ENCODE assay signal across 22 cellular contexts in genomic region chr17:77101521-77102410, GRCh38. TPM values are rescaled to one million over a fixed set of nuclear protein-coding genes. Genes with fewer than 3 reads are reported as not detected.
DNase-seq lines count a peak whose midpoint lies in the region; ATAC-seq and TF ChIP-seq lines count a peak whose summit lies in the region.
"Had no signal": no experiment of that assay in that cellular context is flagged by ENCODE, and none has a peak within 500 bp of the region (broad histone marks: within the 10 kb centered on the region; RNA-seq: fewer than 3 reads in every experiment).

No MANE protein-coding gene starts in this region.

- intact Hi-C loops in breast epithelium (cut with DNase I; ENCODE audit: low total_unique reads): no loop called here

- DNase-seq in NCI-H526 (lab: John Stamatoyannopoulos, UW): peak; percentile 95
- DNase-seq in epithelial cell of proximal tubule (ENCODE audit: low read depth): peak; percentile 52
- no peak for DNase-seq in ecto neural progenitor cell (ENCODE audit: low spot score)
- no peak for DNase-seq in breast epithelium (ENCODE audit: low spot score in 2 of 2)
- DNase-seq in brain microvascular endothelial cell: no peak
- DNase-seq: activated CD4-positive, alpha-beta T cell treated with anti-CD3 and anti-CD28 coated beads, Interleukin-2, amount 10 ng/mL, durations not matched to agents 7 days and 5 days; activated naive CD8-positive, alpha-beta T cell treated with anti-CD3 and anti-CD28 coated beads, Interleukin-2, amount 10 ng/mL, durations not matched to agents 7 days and 5 days; activated T-cell treated with anti-CD3 and anti-CD28 coated beads, Interleukin-2, amount 50 U/mL, for 1 hour; effector CD8-positive, alpha-beta T cell; hypothalamus; mucosa of descending colon; NCI-H2081; NCI-H748 treated with DMSO at 0.1 percent for 48 hours; pancreas; RPMI8226; small intestine; upper lobe of right lung had no signal

- H3K4me3 ChIP-seq in BLaER1: no peak overlapping the region
- no peak overlapping the region for H3K4me3 ChIP-seq in epithelial cell of proximal tubule (ENCODE audit: low read depth, low read length)
- H3K4me3 ChIP-seq in breast epithelium: no peak overlapping the region
- no peak overlapping the region for H3K4me3 ChIP-seq in brain microvascular endothelial cell (ENCODE audit: low read depth, low read length)
- H3K4me3 ChIP-seq: cardiac muscle cell, mucosa of descending colon, pancreas, upper lobe of right lung had no signal

- H3K4me2 ChIP-seq in BLaER1: peak overlapping the region; percentile 53

- peaks cover 16% of the 10 kb centered on the region; the same call in 1 of the 2 replicates for H4K20me1 ChIP-seq in BLaER1

- H3K9me3 ChIP-seq in BLaER1: no peaks in the 10 kb centered on the region
- no peaks in the 10 kb centered on the region for H3K9me3 ChIP-seq in breast epithelium
- H3K9me3 ChIP-seq: mucosa of descending colon, pancreas, upper lobe of right lung had no signal

- in situ Hi-C loops in brain microvascular endothelial cell (cut with HindIII; ENCODE audit: low pct_ligation_motif_present, low sequenced_read_pairs): no loop called here

- H3K27ac ChIP-seq in BLaER1: peak overlapping the region; percentile 57; the same call in 1 of the 2 replicates
- no peak overlapping the region for H3K27ac ChIP-seq in breast epithelium
- H3K27ac ChIP-seq in brain microvascular endothelial cell: no peak overlapping the region
- H3K27ac ChIP-seq: cardiac muscle cell, pancreas, upper lobe of right lung had no signal

- H3K27me3 ChIP-seq in BLaER1 (no peaks in the 10 kb centered on the region), breast epithelium (no peaks in the 10 kb centered on the region), brain microvascular endothelial cell (replicated peaks) (no peaks in the 10 kb centered on the region)
- H3K27me3 ChIP-seq: cardiac muscle cell, pancreas, upper lobe of right lung had no signal

- H3K4me1 ChIP-seq in BLaER1 (peaks cover 44% of the 10 kb centered on the region), breast epithelium (peaks cover 0 to 11% of the 10 kb centered on the region in 2 donors)

- no peak for TF ChIP-seq POLR2A in breast epithelium (IDR thresholded peaks at IDR 0.05)

- H3K9ac ChIP-seq in BLaER1: no peak overlapping the region; the same call in 1 of the 2 replicates

- TF ChIP-seq CTCF in epithelial cell of proximal tubule (conservative IDR thresholded peaks at IDR 0.05; ENCODE audit: low read depth, low read length) (no peak), breast epithelium (IDR thresholded peaks at IDR 0.05) (no peak), brain microvascular endothelial cell (IDR thresholded peaks at IDR 0.05; ENCODE audit: low read depth, low read length, missing control alignments) (no peak)

- peaks cover 34% of the 10 kb centered on the region for H3K36me3 ChIP-seq in BLaER1
- no peaks in the 10 kb centered on the region for H3K36me3 ChIP-seq in breast epithelium
- no peaks in the 10 kb centered on the region for H3K36me3 ChIP-seq in brain microvascular endothelial cell (replicated peaks)
- H3K36me3 ChIP-seq: cardiac muscle cell, pancreas, upper lobe of right lung had no signal

- peak; percentile 52 for ATAC-seq in GM18909 (IDR thresholded peaks at IDR 0.05; ENCODE audit: poor library complexity, unreplicated experiment)
- ATAC-seq in activated CD4-positive, CD25-positive, alpha-beta regulatory T cell treated with anti-CD3 and anti-CD28 coated beads, Interleukin-2, amount 50 U/mL, for 24 hours: no peak
- ATAC-seq: mucosa of descending colon; pancreas; stimulated activated memory B cell treated with anti-CD40 and anti-IgM and Interleukin-4, amounts not matched to agents 10 μg/mL and 1 μg/mL and 100 μg/mL, for 72 hours; upper lobe of right lung had no signal

RNA-seq across cellular contexts. Expression of gene SEC14L1, which starts 39.0 kb away (rescaled TPM):
- total RNA-seq in epithelial cell of proximal tubule (44.3 and 74.4 TPM in 2 replicates), breast epithelium (100 to 1,000 TPM in 1 of 3 donors, 10 to 100 TPM in 2; 52.2 to 106 (median 59.6) TPM)

Comparison
In these comparisons a context has a peak if more than half of its experiments do, and no peak if none do; other contexts are left out.
1. DNase-seq: peak in NCI-H526 (2 of 2) and epithelial cell of proximal tubule (single experiment); none in ecto neural progenitor cell (single experiment), breast epithelium (0 of 2) and brain microvascular endothelial cell (single experiment).